In genomic region chr4:111930658-111931057, GRCh38 we compare ENCODE assay signal across 13 cellular contexts.
DNase-seq lines count a peak whose midpoint lies in the region; ATAC-seq, FAIRE-seq and TF ChIP-seq lines count a peak whose summit lies in the region.
"Had no signal": no experiment of that assay in that cellular context is flagged by ENCODE, and none has a peak within 500 bp of the region (broad histone marks: within the 10 kb centered on the region; RNA-seq: fewer than 3 reads in every experiment).

No MANE protein-coding gene starts in this region.

- H3K4me3 ChIP-seq in epithelial cell of esophagus (ENCODE audit: low read length) = no peak overlapping the region
- H3K4me3 ChIP-seq: tibial nerve had no signal

- H3K27me3 Mint-ChIP-seq in mesothelial cell of epicardium (ENCODE audit: low read depth) = peaks cover 3% of the 10 kb centered on the region
- peaks cover 15% of the 10 kb centered on the region for H3K27me3 Mint-ChIP-seq in activated naive CD4-positive, alpha-beta T cell treated with anti-CD3 and anti-CD28 coated beads for 36 hours (ENCODE audit: low read depth)

- no peaks in the 10 kb centered on the region for H3K4me1 Mint-ChIP-seq in mesothelial cell of epicardium
- no peaks in the 10 kb centered on the region for H3K4me1 Mint-ChIP-seq in activated naive CD4-positive, alpha-beta T cell treated with anti-CD3 and anti-CD28 coated beads for 36 hours (ENCODE audit: low read depth)

- intact Hi-C loops in activated naive CD4-positive, alpha-beta T cell treated with anti-CD3 and anti-CD28 coated beads for 36 hours (cut with micrococcal nuclease) = no loop called here
- intact Hi-C loops in left cardiac atrium (cut with DNase I) = no loop called here

- TF ChIP-seq CTCF in epithelial cell of esophagus (IDR thresholded peaks at IDR 0.05; ENCODE audit: insufficient read depth, low read depth, low read length, missing control alignments) = no peak
- no peak for TF ChIP-seq CTCF in mesothelial cell of epicardium (IDR thresholded peaks at IDR 0.05; ENCODE audit: unreplicated experiment)

- H3K36me3 Mint-ChIP-seq in mesothelial cell of epicardium = no peaks in the 10 kb centered on the region
- H3K36me3 Mint-ChIP-seq in activated naive CD4-positive, alpha-beta T cell treated with anti-CD3 and anti-CD28 coated beads for 36 hours (ENCODE audit: low read depth) = no peaks in the 10 kb centered on the region

- no peak for FAIRE-seq in RCC 7860 (lab: Jason Lieb, UNC)
- FAIRE-seq: G401.6 had no signal

- H3K9me3 Mint-ChIP-seq in mesothelial cell of epicardium = no peaks in the 10 kb centered on the region
- H3K9me3 Mint-ChIP-seq in activated naive CD4-positive, alpha-beta T cell treated with anti-CD3 and anti-CD28 coated beads for 36 hours = no peaks in the 10 kb centered on the region
- H3K9me3 Mint-ChIP-seq: activated T-helper 1 cell treated with anti-CD3 and anti-CD28 coated beads, Interleukin-12 subunit alpha, Interleukin-12 subunit beta, Interleukin-2, Interleukin-4 antibody, amounts not matched to agents 30 ng/mL and 10 ng/mL and 1 ng/mL, durations not matched to agents 14 hours and 24 hours and 36 hours had no signal

- peak; percentile 100 for ATAC-seq in GM18909 (IDR thresholded peaks at IDR 0.05; ENCODE audit: poor library complexity, unreplicated experiment)
- ATAC-seq in GM21786 (IDR thresholded peaks at IDR 0.05; ENCODE audit: unreplicated experiment) = peak; percentile 99
- peak; percentile 99 for ATAC-seq in HG03378 (IDR thresholded peaks at IDR 0.05; ENCODE audit: unreplicated experiment)
- ATAC-seq in left cardiac atrium = no peak

- CTCF ChIA-PET in activated naive CD4-positive, alpha-beta T cell treated with anti-CD3 and anti-CD28 coated beads for 36 hours (lab: Charles Lee) = no interaction called here

- no peak overlapping the region for H3K27ac Mint-ChIP-seq in mesothelial cell of epicardium
- H3K27ac Mint-ChIP-seq in activated naive CD4-positive, alpha-beta T cell treated with anti-CD3 and anti-CD28 coated beads for 36 hours = no peak overlapping the region
- H3K27ac Mint-ChIP-seq: activated T-helper 1 cell treated with anti-CD3 and anti-CD28 coated beads, Interleukin-12 subunit alpha, Interleukin-12 subunit beta, Interleukin-2, Interleukin-4 antibody, amounts not matched to agents 30 ng/mL and 10 ng/mL and 1 ng/mL, durations not matched to agents 14 hours and 24 hours and 36 hours had no signal

- DNase-seq in epithelial cell of esophagus (ENCODE audit: low read depth) = peak; percentile 51
- DNase-seq in mesothelial cell of epicardium (ENCODE audit: low spot score in 2 of 2, unreplicated experiment in 2 of 2) = no peak
- DNase-seq in activated naive CD4-positive, alpha-beta T cell treated with anti-CD3 and anti-CD28 coated beads for 36 hours = no peak
- DNase-seq in left cardiac atrium = no peak
- no peak for DNase-seq in RCC 7860 (ENCODE audit: low spot score)
- DNase-seq: NCI-H524 treated with DMSO at 0.1 percent for 48 hours; stimulated activated CD4-positive, alpha-beta T cell treated with anti-CD3 and anti-CD28 coated beads, Interleukin-1b, Interleukin-23, amount 100 ng/mL, for 48 hours had no signal

- no peak overlapping the region for H3K4me3 Mint-ChIP-seq in mesothelial cell of epicardium
- H3K4me3 Mint-ChIP-seq in activated naive CD4-positive, alpha-beta T cell treated with anti-CD3 and anti-CD28 coated beads for 36 hours = no peak overlapping the region
- H3K4me3 Mint-ChIP-seq: activated T-helper 1 cell treated with anti-CD3 and anti-CD28 coated beads, Interleukin-12 subunit alpha, Interleukin-12 subunit beta, Interleukin-2, Interleukin-4 antibody, amounts not matched to agents 30 ng/mL and 10 ng/mL and 1 ng/mL, durations not matched to agents 14 hours and 24 hours and 36 hours had no signal

Comparison
In these comparisons a context has a peak if more than half of its experiments do, and no peak if none do; other contexts are left out.
1. ATAC-seq: peak in GM18909 (single experiment), GM21786 (single experiment) and HG03378 (single experiment); none in left cardiac atrium (0 of 2).